12 cellular contexts compared by ENCODE assay signal in genomic region chr11:108025387-108026080, GRCh38. TPM values are rescaled to one million over a fixed set of nuclear protein-coding genes. Genes with fewer than 3 reads are reported as not detected.
DNase-seq lines count a peak whose midpoint lies in the region; ATAC-seq and TF ChIP-seq lines count a peak whose summit lies in the region.
"Had no signal": no experiment of that assay in that cellular context is flagged by ENCODE, and none has a peak within 500 bp of the region (broad histone marks: within the 10 kb centered on the region; RNA-seq: fewer than 3 reads in every experiment).

No MANE protein-coding gene starts in this region.

- no peaks in the 10 kb centered on the region for H3K9me3 Mint-ChIP-seq in Calu3 (ENCODE audit: low read depth, unreplicated experiment)

- H3K9me2 ChIP-seq in hepatocyte (replicated peaks; ENCODE audit: insufficient read depth) (no peaks in the 10 kb centered on the region), Karpas-422 (replicated peaks; ENCODE audit: insufficient read depth, low read length) (no peaks in the 10 kb centered on the region)

- H3K36me3 Mint-ChIP-seq in Calu3 (ENCODE audit: insufficient read depth, unreplicated experiment): no peaks in the 10 kb centered on the region

- H3K27me3 ChIP-seq in hepatocyte (no peaks in the 10 kb centered on the region), Karpas-422 (ENCODE audit: low read length) (no peaks in the 10 kb centered on the region)

- H3K9me3 ChIP-seq in hepatocyte (ENCODE audit: low read depth): no peaks in the 10 kb centered on the region
- no peaks in the 10 kb centered on the region for H3K9me3 ChIP-seq in Karpas-422 (ENCODE audit: low read length)
- H3K9me3 ChIP-seq: thoracic aorta had no signal

- no peak overlapping the region for H3K27ac ChIP-seq in hepatocyte
- no peak overlapping the region for H3K27ac ChIP-seq in Karpas-422 (ENCODE audit: low read length)
- H3K27ac ChIP-seq: parathyroid adenoma, thoracic aorta had no signal

- H2AFZ ChIP-seq in hepatocyte (no peak overlapping the region), Karpas-422 (ENCODE audit: low read length) (no peak overlapping the region)
- H2AFZ ChIP-seq: parathyroid adenoma had no signal

- no peak overlapping the region for H3K27ac Mint-ChIP-seq in Calu3 (ENCODE audit: unreplicated experiment)

- H3K9ac ChIP-seq in Karpas-422 (ENCODE audit: low read length): no peak overlapping the region
- H3K9ac ChIP-seq: parathyroid adenoma had no signal

- H3K4me1 ChIP-seq in hepatocyte (ENCODE audit: insufficient read depth) (no peaks in the 10 kb centered on the region), Karpas-422 (ENCODE audit: low read length) (no peaks in the 10 kb centered on the region)
- H3K4me1 ChIP-seq: parathyroid adenoma had no signal

- peak; percentile 78 for DNase-seq in GM12865 (ENCODE audit: low read depth)
- DNase-seq in hepatocyte (ENCODE audit: low spot score): no peak
- no peak for DNase-seq in medulla oblongata (ENCODE audit: extremely low spot score)
- DNase-seq in Karpas-422: no peak
- DNase-seq in HCEC 1CT: no peak
- no peak for DNase-seq in Calu3
- DNase-seq: GF-D8, NCI-H2107 had no signal

- H3K36me3 ChIP-seq in hepatocyte (replicated peaks; ENCODE audit: insufficient read depth, low read depth): no peaks in the 10 kb centered on the region
- peaks cover 11% of the 10 kb centered on the region; the same call in 1 of the 2 replicates for H3K36me3 ChIP-seq in Karpas-422 (ENCODE audit: insufficient read depth, low read length)
- H3K36me3 ChIP-seq: thoracic aorta had no signal

- TF ChIP-seq CTCF in GM12865 (IDR thresholded peaks at IDR 0.05; ENCODE audit: insufficient read depth, low read depth, low read length, missing control alignments) (peak; percentile 33), hepatocyte (IDR thresholded peaks at IDR 0.05; ENCODE audit: poor library complexity) (no peak), Calu3 (IDR thresholded peaks at IDR 0.05; ENCODE audit: unreplicated experiment) (no peak)

- H3K4me1 Mint-ChIP-seq in Calu3 (ENCODE audit: low read depth, unreplicated experiment): no peaks in the 10 kb centered on the region

- BruUV-seq in Calu3 (replicated peaks; lab: Mats Ljungman, UMichigan): no TSS peak

- CTCF ChIA-PET in Calu3 (lab: Charles Lee): no interaction called here

- H4K20me1 ChIP-seq in hepatocyte (ENCODE audit: insufficient read depth, poor library complexity, severe bottlenecking) (peaks cover 94% of the 10 kb centered on the region), Karpas-422 (ENCODE audit: insufficient read depth, low read depth, low read length) (peaks cover 14% of the 10 kb centered on the region)

- no peak overlapping the region for H3K4me3 Mint-ChIP-seq in Calu3 (ENCODE audit: low read depth, unreplicated experiment)

- peak; percentile 95 for ATAC-seq in GM19455 (IDR thresholded peaks at IDR 0.05; ENCODE audit: unreplicated experiment)
- peak; percentile 91 for ATAC-seq in HG03135 (IDR thresholded peaks at IDR 0.05; ENCODE audit: unreplicated experiment)

- no peaks in the 10 kb centered on the region for H3K27me3 Mint-ChIP-seq in Calu3 (ENCODE audit: unreplicated experiment)

- intact Hi-C loops in Calu3 (cut with micrococcal nuclease; ENCODE audit: unreplicated experiment): no loop called here

- H3K79me2 ChIP-seq in hepatocyte: peaks cover 100% of the 10 kb centered on the region
- H3K79me2 ChIP-seq in Karpas-422 (ENCODE audit: low read length): peaks cover 100% of the 10 kb centered on the region

- H3K4me2 ChIP-seq in hepatocyte: peak overlapping the region; percentile 39
- no peak overlapping the region for H3K4me2 ChIP-seq in Karpas-422 (ENCODE audit: low read depth, low read length, poor library complexity, severe bottlenecking)

- H3K4me3 ChIP-seq in GM12865 (ENCODE audit: low read depth, low read length) (no peak overlapping the region), hepatocyte (no peak overlapping the region), Karpas-422 (ENCODE audit: low read length) (no peak overlapping the region)
- H3K4me3 ChIP-seq: thoracic aorta had no signal

- 74% methylated on average over 5 of the region's 5 CpGs for WGBS in hepatocyte (ENCODE audit: low lambda C conversion rate, missing lambda C conversion rate)

RNA-seq across cellular contexts. Expression of gene CUL5, which starts 16.8 kb away (rescaled TPM):
- total RNA-seq in hepatocyte: 27.6 and 31.3 TPM in 2 replicates
- 20.9 and 23.2 TPM in 2 replicates for polyA plus RNA-seq in hepatocyte
- total RNA-seq in Karpas-422 (2014; rRNA removed; shearing (Covaris generic); ENCODE audit: low replicate concordance): 35.2 and 79.9 TPM in 2 replicates
- 17.2 and 19.4 TPM in 2 replicates for total RNA-seq in Calu3 (2022)
